ENCODE assay signal across 18 cellular contexts in genomic region chr1:15626269-15626668, GRCh38. TPM values are rescaled to one million over a fixed set of nuclear protein-coding genes. Genes with fewer than 3 reads are reported as not detected.
A peak's percentile ranks its signal among the peaks of the same experiment; 100 is the strongest.
DNase-seq lines count a peak whose midpoint lies in the region; ATAC-seq and TF ChIP-seq lines count a peak whose summit lies in the region.
"Had no signal": no experiment of that assay in that cellular context is flagged by ENCODE, and none has a peak within 500 bp of the region (broad histone marks: within the 10 kb centered on the region; RNA-seq: fewer than 3 reads in every experiment).

No MANE protein-coding gene starts in this region.

- intact Hi-C loops in dendritic cell treated with granulocyte-macrophage colony-stimulating factor and Interleukin-4, amounts not matched to agents 40 ng/mL and 50 ng/mL, for 4 days (cut with micrococcal nuclease) = no loop called here
- intact Hi-C loops in prostate gland (cut with DNase I) (no loop called here), cardiac septum (cut with DNase I) (no loop called here)

- H3K27me3 ChIP-seq in prostate gland (replicated peaks; ENCODE audit: insufficient read depth) = no peaks in the 10 kb centered on the region
- no peaks in the 10 kb centered on the region for H3K27me3 ChIP-seq in Karpas-422 (ENCODE audit: low read length)
- H3K27me3 ChIP-seq: heart right ventricle, Peyer's patch had no signal

- H3K9ac ChIP-seq in Karpas-422 (ENCODE audit: low read length) = no peak overlapping the region

- H3K27ac ChIP-seq in C4-2B (peak overlapping the region; percentile 35; the same call in 1 of the 2 replicates), prostate gland (peak overlapping the region; percentile 57 to 78), Karpas-422 (ENCODE audit: low read length) (no peak overlapping the region)
- H3K27ac ChIP-seq: Peyer's patch had no signal

- H3K4me1 ChIP-seq in prostate gland (replicated peaks) = peaks cover 19% of the 10 kb centered on the region
- H3K4me1 ChIP-seq in Karpas-422 (ENCODE audit: low read length) = peaks cover 30% of the 10 kb centered on the region

- H3K4me2 ChIP-seq in Karpas-422 (ENCODE audit: low read depth, low read length, poor library complexity, severe bottlenecking) = no peak overlapping the region

- H3K27ac Mint-ChIP-seq in dendritic cell treated with granulocyte-macrophage colony-stimulating factor and Interleukin-4, amounts not matched to agents 40 ng/mL and 50 ng/mL, for 4 days = peak overlapping the region; percentile 75

- TF ChIP-seq CTCF in C4-2B (conservative IDR thresholded peaks at IDR 0.05) (no peak), prostate gland (IDR thresholded peaks at IDR 0.05) (no peak)

- H3K4me3 Mint-ChIP-seq in dendritic cell treated with granulocyte-macrophage colony-stimulating factor and Interleukin-4, amounts not matched to agents 40 ng/mL and 50 ng/mL, for 4 days = peak overlapping the region; percentile 2

- H3K36me3 Mint-ChIP-seq in dendritic cell treated with granulocyte-macrophage colony-stimulating factor and Interleukin-4, amounts not matched to agents 40 ng/mL and 50 ng/mL, for 4 days (ENCODE audit: low read depth) = peaks cover 46% of the 10 kb centered on the region

- H3K9me3 ChIP-seq in prostate gland = no peaks in the 10 kb centered on the region
- no peaks in the 10 kb centered on the region for H3K9me3 ChIP-seq in Karpas-422 (ENCODE audit: low read length)
- H3K9me3 ChIP-seq: heart right ventricle, Peyer's patch had no signal

- H3K4me1 Mint-ChIP-seq in dendritic cell treated with granulocyte-macrophage colony-stimulating factor and Interleukin-4, amounts not matched to agents 40 ng/mL and 50 ng/mL, for 4 days (ENCODE audit: low read depth) = peaks cover 55% of the 10 kb centered on the region

- no peaks in the 10 kb centered on the region for H3K27me3 Mint-ChIP-seq in dendritic cell treated with granulocyte-macrophage colony-stimulating factor and Interleukin-4, amounts not matched to agents 40 ng/mL and 50 ng/mL, for 4 days

- H3K9me3 Mint-ChIP-seq in dendritic cell treated with granulocyte-macrophage colony-stimulating factor and Interleukin-4, amounts not matched to agents 40 ng/mL and 50 ng/mL, for 4 days = no peaks in the 10 kb centered on the region

- H4K20me1 ChIP-seq in Karpas-422 (ENCODE audit: insufficient read depth, low read depth, low read length) = peaks cover 28% of the 10 kb centered on the region

- H3K36me3 ChIP-seq in prostate gland = peaks cover 0 to 3% of the 10 kb centered on the region in 2 donors
- peaks cover 42% of the 10 kb centered on the region for H3K36me3 ChIP-seq in Karpas-422 (ENCODE audit: insufficient read depth, low read length)

- DNase-seq in MV-4-11 (lab: John Stamatoyannopoulos, UW) (peak; percentile 67), prostate gland (ENCODE audit: low spot score) (no peak), Karpas-422 (no peak), cardiac septum (ENCODE audit: low spot score) (no peak)
- DNase-seq: dermis blood vessel endothelial cell; DMS53; heart right ventricle; kidney; NCI-H187; NCI-H524 treated with DMSO at 0.1 percent for 48 hours; occipital lobe; Peyer's patch; stimulated activated naive CD4-positive, alpha-beta T cell had no signal

- H3K4me3 ChIP-seq in prostate gland (no peak overlapping the region), Karpas-422 (ENCODE audit: low read length) (no peak overlapping the region)
- H3K4me3 ChIP-seq: heart right ventricle, Peyer's patch, skin epidermis had no signal

- 50% methylated on average over 4 of the region's 4 CpGs for WGBS in prostate gland

- TF ChIP-seq POLR2A in prostate gland (IDR thresholded peaks at IDR 0.05) = no peak

- ATAC-seq in GM18498 (IDR thresholded peaks at IDR 0.05; ENCODE audit: unreplicated experiment) (no peak), HG02798 (IDR thresholded peaks at IDR 0.05; ENCODE audit: poor library complexity, unreplicated experiment) (no peak)
- ATAC-seq: heart right ventricle had no signal

- no peaks in the 10 kb centered on the region for H3K9me2 ChIP-seq in Karpas-422 (replicated peaks; ENCODE audit: insufficient read depth, low read length)

- H3K79me2 ChIP-seq in Karpas-422 (ENCODE audit: low read length) = peaks cover 87% of the 10 kb centered on the region

- H2AFZ ChIP-seq in Karpas-422 (ENCODE audit: low read length) = no peak overlapping the region

RNA-seq across cellular contexts. Expression of gene DDI2, which starts 9.0 kb away (rescaled TPM):
- 10 to 100 TPM; 47.5 to 58.4 TPM for total RNA-seq in prostate gland
- 29.3 and 40.0 TPM in 2 replicates for total RNA-seq in Karpas-422 (2014; rRNA removed; shearing (Covaris generic); ENCODE audit: low replicate concordance)
- total RNA-seq in cardiac septum = 23.7 TPM

RNA-seq across cellular contexts. Expression of gene AGMAT, which starts 41.4 kb away (rescaled TPM):
- total RNA-seq in prostate gland = 1 to 10 TPM in 1 of 2 donors, under 1 TPM in 1; 0.96 to 1.9 TPM
- total RNA-seq in Karpas-422 (2014; rRNA removed; shearing (Covaris generic); ENCODE audit: low replicate concordance) = 3.3 and 8.6 TPM in 2 replicates
- 0.11 TPM for total RNA-seq in cardiac septum

RNA-seq across cellular contexts. Expression of gene PLEKHM2, which starts 57.9 kb away (rescaled TPM):
- total RNA-seq in prostate gland (10 to 100 TPM; 29.0 to 60.4 TPM), cardiac septum (93.1 TPM)
- total RNA-seq in Karpas-422 (2014; rRNA removed; shearing (Covaris generic); ENCODE audit: low replicate concordance) = 41.8 and 60.5 TPM in 2 replicates
